ENCODE assay signal across 23 cellular contexts in the genomic region with DNA sequence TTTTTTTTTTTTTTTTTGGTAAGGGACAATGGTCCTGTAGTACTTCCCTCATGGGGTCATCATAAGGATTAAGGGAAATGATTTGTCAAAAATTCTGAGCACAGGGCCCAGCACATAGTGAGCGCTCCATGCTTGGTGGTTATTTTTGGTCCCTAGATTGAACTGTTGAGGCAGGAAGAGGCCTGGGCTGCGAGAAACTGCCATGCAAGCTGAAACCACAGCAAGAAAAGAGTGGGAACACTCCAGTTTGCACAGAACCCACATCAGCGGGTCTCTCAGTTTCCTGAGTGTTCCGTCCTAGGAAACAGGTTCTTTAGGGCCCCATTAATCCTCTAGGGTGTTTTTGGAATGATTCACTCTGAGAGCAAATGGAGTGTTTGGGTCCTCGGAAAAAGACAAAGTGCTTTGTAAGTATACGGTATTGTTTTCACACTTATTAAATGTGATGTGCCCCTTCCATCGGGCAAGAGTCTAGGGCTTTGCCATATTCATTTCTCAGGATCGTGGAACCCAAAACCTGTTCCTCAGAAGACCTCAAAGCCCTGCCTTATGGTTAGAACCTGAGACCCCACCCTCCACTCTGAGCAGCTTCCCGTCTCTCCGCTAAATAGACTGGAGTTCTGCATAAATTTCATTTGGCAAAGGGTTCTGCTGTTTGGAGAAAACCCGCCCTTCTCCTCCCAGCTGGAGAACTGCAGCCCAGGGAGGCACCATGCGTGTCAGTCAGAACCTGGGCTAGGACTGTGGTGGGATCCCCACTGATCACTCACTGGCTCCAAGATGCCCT.
"Had no signal": no experiment of that assay in that cellular context is flagged by ENCODE, and none has a peak within 500 bp of the region (broad histone marks: within the 10 kb centered on the region; RNA-seq: fewer than 3 reads in every experiment).

No MANE protein-coding gene starts in this region.

- ATAC-seq: activated CD8-positive, alpha-beta T cell treated with anti-CD3 and anti-CD28 coated beads for 36 hours; activated T-cell treated with anti-CD3 and anti-CD28 coated beads, Interleukin-2, amount 50 U/mL, for 72 hours; gastroesophageal sphincter; left cardiac atrium; left ventricle myocardium superior; naive thymus-derived CD4-positive, alpha-beta T cell had no signal

- H3K27ac ChIP-seq: adrenal gland, brain microvascular endothelial cell, gastroesophageal sphincter, parathyroid adenoma, right atrium auricular region, suprapubic skin, tibial nerve had no signal

- H3K9ac ChIP-seq: parathyroid adenoma had no signal

- DNase-seq: activated B cell treated with CpG ODN at 0.5 μM for 24 hours; activated CD4-positive, alpha-beta T cell treated with anti-CD3 and anti-CD28 coated beads, Interleukin-2, amount 50 U/mL, for 1 hour; activated CD8-positive, alpha-beta T cell treated with anti-CD3 and anti-CD28 coated beads for 36 hours; activated effector memory CD4-positive, alpha-beta T cell treated with Interleukin-2 at 50 U/mL for 16 hours; activated naive CD4-positive, alpha-beta T cell treated with Interleukin-2 at 50 U/mL for 16 hours; activated T-cell treated with anti-CD3 and anti-CD28 coated beads for 4 hours; activated T-cell treated with anti-CD3 and anti-CD28 coated beads, Interleukin-2, amount 50 U/mL, for 72 hours; adrenal gland; brain microvascular endothelial cell; caudate nucleus; cortex of kidney; hippocampal formation; left cardiac atrium; left ventricle myocardium superior; naive thymus-derived CD4-positive, alpha-beta T cell; nucleus accumbens; stimulated activated naive CD4-positive, alpha-beta T cell; T-helper 2 cell had no signal

- H3K4me1 ChIP-seq: adrenal gland, gastroesophageal sphincter, parathyroid adenoma had no signal

- H2AFZ ChIP-seq: parathyroid adenoma had no signal

- H3K4me3 ChIP-seq: adrenal gland, gastroesophageal sphincter, right atrium auricular region, suprapubic skin, tibial nerve had no signal

- H3K36me3 ChIP-seq: adrenal gland, brain microvascular endothelial cell, gastroesophageal sphincter, right atrium auricular region, suprapubic skin, tibial nerve had no signal

- H3K9me3 ChIP-seq: adrenal gland, gastroesophageal sphincter, right atrium auricular region, suprapubic skin, tibial nerve had no signal

- H3K27me3 ChIP-seq: adrenal gland, brain microvascular endothelial cell, gastroesophageal sphincter, right atrium auricular region, suprapubic skin, tibial nerve had no signal
